Comparison of ENCODE assay signal across 8 cellular contexts in the genomic region with DNA sequence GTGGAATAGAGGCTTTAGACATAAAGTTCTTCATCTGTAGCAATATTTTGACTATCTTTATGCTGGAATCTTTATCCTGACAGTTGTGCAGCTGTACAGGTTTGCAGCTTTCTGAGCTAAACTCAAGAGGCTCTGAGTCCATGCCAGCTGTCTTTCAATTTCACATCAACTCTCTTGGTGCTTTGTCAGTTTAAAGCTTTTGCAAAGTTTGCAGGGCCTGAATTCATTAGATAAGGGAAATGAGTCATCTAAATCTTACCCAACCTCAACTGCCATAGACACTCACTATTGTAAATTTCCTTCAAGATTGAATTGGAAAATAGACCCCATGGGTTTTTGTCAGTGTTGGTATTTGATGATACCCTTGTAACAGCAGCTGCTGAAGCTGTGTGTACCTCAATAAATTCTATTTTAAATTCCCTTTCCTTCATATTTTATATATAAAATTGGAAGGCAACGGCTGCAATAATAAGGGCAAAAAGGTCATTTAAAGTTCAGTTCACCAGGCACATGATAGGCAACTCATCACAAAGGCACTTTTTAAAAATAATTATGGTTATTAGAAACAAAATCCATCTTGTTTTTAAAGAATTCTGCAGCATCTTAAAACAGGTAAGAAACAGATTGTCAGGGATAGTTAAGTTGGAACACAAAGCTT.
A peak's percentile ranks its signal among the peaks of the same experiment; 100 is the strongest.
DNase-seq lines count a peak whose midpoint lies in the region; ATAC-seq and TF ChIP-seq lines count a peak whose summit lies in the region.

No MANE protein-coding gene starts in this region.

- TF ChIP-seq CTCF in activated CD8-positive, alpha-beta T cell treated with anti-CD3 and anti-CD28 coated beads for 36 hours (IDR thresholded peaks at IDR 0.05) = no peak
- no peak for TF ChIP-seq CTCF in retinal pigment epithelial cell (conservative IDR thresholded peaks at IDR 0.05; ENCODE audit: low read depth, low read length)
- TF ChIP-seq CTCF in WTC11 (IDR thresholded peaks at IDR 0.05) = no peak
- no peak for TF ChIP-seq CTCF in lower lobe of right lung (IDR thresholded peaks at IDR 0.05)

- no peak overlapping the region for H3K27ac ChIP-seq in lower lobe of right lung

- ATAC-seq in GM21515 (IDR thresholded peaks at IDR 0.05; ENCODE audit: unreplicated experiment) (peak; percentile 79), WTC11 (no peak), lower lobe of right lung (no peak)
- ATAC-seq in activated CD8-positive, alpha-beta T cell treated with anti-CD3 and anti-CD28 coated beads for 36 hours = peak; percentile 86

- H3K4me1 ChIP-seq in lower lobe of right lung = no peaks in the 10 kb centered on the region

- POLR2A ChIA-PET in activated CD8-positive, alpha-beta T cell treated with anti-CD3 and anti-CD28 coated beads for 36 hours (lab: Charles Lee) = interaction anchor here (1.0 to 1.5 kb wide), 2 partner anchors 28 to 75 kb away, joined by 3 to 4 read pairs; no protein-coding TSS in a partner anchor
- POLR2A ChIA-PET in WTC11 (lab: Charles Lee) = no interaction called here

- H3K4me3 ChIP-seq in retinal pigment epithelial cell (ENCODE audit: low read length) (no peak overlapping the region), lower lobe of right lung (no peak overlapping the region)

- peak overlapping the region; percentile 18 for H3K4me3 Mint-ChIP-seq in activated CD8-positive, alpha-beta T cell treated with anti-CD3 and anti-CD28 coated beads for 36 hours
- no peak overlapping the region for H3K4me3 Mint-ChIP-seq in WTC11

- H3K36me3 Mint-ChIP-seq in activated CD8-positive, alpha-beta T cell treated with anti-CD3 and anti-CD28 coated beads for 36 hours (ENCODE audit: low read depth) = no peaks in the 10 kb centered on the region
- no peaks in the 10 kb centered on the region for H3K36me3 Mint-ChIP-seq in WTC11

- H3K27me3 Mint-ChIP-seq in activated CD8-positive, alpha-beta T cell treated with anti-CD3 and anti-CD28 coated beads for 36 hours = no peaks in the 10 kb centered on the region
- no peaks in the 10 kb centered on the region for H3K27me3 Mint-ChIP-seq in WTC11 (ENCODE audit: low read depth)

- H3K36me3 ChIP-seq in lower lobe of right lung = no peaks in the 10 kb centered on the region

- CTCF ChIA-PET in activated CD8-positive, alpha-beta T cell treated with anti-CD3 and anti-CD28 coated beads for 36 hours (lab: Charles Lee) = interaction anchor here (1.0 to 1.2 kb wide), 2 partner anchors 87 to 125 kb away, joined by 3 read pairs; no protein-coding TSS in a partner anchor
- CTCF ChIA-PET in WTC11 (lab: Charles Lee) = no interaction called here

- peak; percentile 31 for DNase-seq in GDM1 (lab: John Stamatoyannopoulos, UW)
- DNase-seq in HUDEP-2 (lab: John Stamatoyannopoulos, UW; ENCODE audit: unreplicated experiment in 76 of 76) = peak in 72 of 76 experiments; percentile 4 to 93 (median 66)
- DNase-seq in activated CD8-positive, alpha-beta T cell treated with anti-CD3 and anti-CD28 coated beads for 36 hours = peak; percentile 35
- peak; percentile 80 for DNase-seq in retinal pigment epithelial cell (ENCODE audit: low read depth)
- no peak for DNase-seq in WTC11 (ENCODE audit: low spot score)
- DNase-seq in lower lobe of right lung = no peak
- DNase-seq in stimulated activated CD8-positive, alpha-beta memory T cell treated with anti-CD3 and anti-CD28 coated beads, Interleukin-4, amount 100 ng/mL, for 48 hours = no peak

- H3K4me1 Mint-ChIP-seq in activated CD8-positive, alpha-beta T cell treated with anti-CD3 and anti-CD28 coated beads for 36 hours (ENCODE audit: low read depth) = peaks cover 20% of the 10 kb centered on the region
- H3K4me1 Mint-ChIP-seq in WTC11 = peaks cover 17% of the 10 kb centered on the region

- H3K9me3 Mint-ChIP-seq in activated CD8-positive, alpha-beta T cell treated with anti-CD3 and anti-CD28 coated beads for 36 hours = no peaks in the 10 kb centered on the region
- no peaks in the 10 kb centered on the region for H3K9me3 Mint-ChIP-seq in WTC11

- H3K9me3 ChIP-seq in lower lobe of right lung = no peaks in the 10 kb centered on the region

- no peaks in the 10 kb centered on the region for H3K27me3 ChIP-seq in lower lobe of right lung (ENCODE audit: low read depth)

- peak overlapping the region; percentile 70 for H3K27ac Mint-ChIP-seq in activated CD8-positive, alpha-beta T cell treated with anti-CD3 and anti-CD28 coated beads for 36 hours
- no peak overlapping the region for H3K27ac Mint-ChIP-seq in WTC11

- intact Hi-C loops in activated CD8-positive, alpha-beta T cell treated with anti-CD3 and anti-CD28 coated beads for 36 hours (cut with micrococcal nuclease) = loop anchor here (2.0 to 5.0 kb wide), 2 partner anchors 48 to 170 kb away; a partner anchor contains a TSS
- intact Hi-C loops in lower lobe of right lung (cut with DNase I) = no loop called here

TF ChIP-seq in WTC11, 78 proteins besides CTCF, POLR2A, EP300 and RAD21:
- no peak for TF ChIP-seq SMAD4 (CRISPR knock-in tag; IDR thresholded peaks at IDR 0.05)
- TF ChIP-seq, protein P1, sequence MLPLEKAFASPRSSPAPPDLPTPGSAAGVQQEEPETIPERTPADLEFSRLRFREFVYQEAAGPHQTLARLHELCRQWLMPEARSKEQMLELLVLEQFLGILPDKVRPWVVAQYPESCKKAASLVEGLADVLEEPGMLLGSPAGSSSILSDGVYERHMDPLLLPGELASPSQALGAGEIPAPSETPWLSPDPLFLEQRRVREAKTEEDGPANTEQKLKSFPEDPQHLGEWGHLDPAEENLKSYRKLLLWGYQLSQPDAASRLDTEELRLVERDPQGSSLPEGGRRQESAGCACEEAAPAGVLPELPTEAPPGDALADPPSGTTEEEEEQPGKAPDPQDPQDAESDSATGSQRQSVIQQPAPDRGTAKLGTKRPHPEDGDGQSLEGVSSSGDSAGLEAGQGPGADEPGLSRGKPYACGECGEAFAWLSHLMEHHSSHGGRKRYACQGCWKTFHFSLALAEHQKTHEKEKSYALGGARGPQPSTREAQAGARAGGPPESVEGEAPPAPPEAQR (CRISPR knock-in tag; IDR thresholded peaks at IDR 0.05) = no peak
- TF ChIP-seq, protein P2, sequence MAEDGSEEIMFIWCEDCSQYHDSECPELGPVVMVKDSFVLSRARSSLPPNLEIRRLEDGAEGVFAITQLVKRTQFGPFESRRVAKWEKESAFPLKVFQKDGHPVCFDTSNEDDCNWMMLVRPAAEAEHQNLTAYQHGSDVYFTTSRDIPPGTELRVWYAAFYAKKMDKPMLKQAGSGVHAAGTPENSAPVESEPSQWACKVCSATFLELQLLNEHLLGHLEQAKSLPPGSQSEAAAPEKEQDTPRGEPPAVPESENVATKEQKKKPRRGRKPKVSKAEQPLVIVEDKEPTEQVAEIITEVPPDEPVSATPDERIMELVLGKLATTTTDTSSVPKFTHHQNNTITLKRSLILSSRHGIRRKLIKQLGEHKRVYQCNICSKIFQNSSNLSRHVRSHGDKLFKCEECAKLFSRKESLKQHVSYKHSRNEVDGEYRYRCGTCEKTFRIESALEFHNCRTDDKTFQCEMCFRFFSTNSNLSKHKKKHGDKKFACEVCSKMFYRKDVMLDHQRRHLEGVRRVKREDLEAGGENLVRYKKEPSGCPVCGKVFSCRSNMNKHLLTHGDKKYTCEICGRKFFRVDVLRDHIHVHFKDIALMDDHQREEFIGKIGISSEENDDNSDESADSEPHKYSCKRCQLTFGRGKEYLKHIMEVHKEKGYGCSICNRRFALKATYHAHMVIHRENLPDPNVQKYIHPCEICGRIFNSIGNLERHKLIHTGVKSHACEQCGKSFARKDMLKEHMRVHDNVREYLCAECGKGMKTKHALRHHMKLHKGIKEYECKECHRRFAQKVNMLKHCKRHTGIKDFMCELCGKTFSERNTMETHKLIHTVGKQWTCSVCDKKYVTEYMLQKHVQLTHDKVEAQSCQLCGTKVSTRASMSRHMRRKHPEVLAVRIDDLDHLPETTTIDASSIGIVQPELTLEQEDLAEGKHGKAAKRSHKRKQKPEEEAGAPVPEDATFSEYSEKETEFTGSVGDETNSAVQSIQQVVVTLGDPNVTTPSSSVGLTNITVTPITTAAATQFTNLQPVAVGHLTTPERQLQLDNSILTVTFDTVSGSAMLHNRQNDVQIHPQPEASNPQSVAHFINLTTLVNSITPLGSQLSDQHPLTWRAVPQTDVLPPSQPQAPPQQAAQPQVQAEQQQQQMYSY (CRISPR knock-in tag; IDR thresholded peaks at IDR 0.05) = no peak
- TF ChIP-seq NR2C2 (CRISPR knock-in tag; IDR thresholded peaks at IDR 0.05) = no peak
- TF ChIP-seq, protein P3, sequence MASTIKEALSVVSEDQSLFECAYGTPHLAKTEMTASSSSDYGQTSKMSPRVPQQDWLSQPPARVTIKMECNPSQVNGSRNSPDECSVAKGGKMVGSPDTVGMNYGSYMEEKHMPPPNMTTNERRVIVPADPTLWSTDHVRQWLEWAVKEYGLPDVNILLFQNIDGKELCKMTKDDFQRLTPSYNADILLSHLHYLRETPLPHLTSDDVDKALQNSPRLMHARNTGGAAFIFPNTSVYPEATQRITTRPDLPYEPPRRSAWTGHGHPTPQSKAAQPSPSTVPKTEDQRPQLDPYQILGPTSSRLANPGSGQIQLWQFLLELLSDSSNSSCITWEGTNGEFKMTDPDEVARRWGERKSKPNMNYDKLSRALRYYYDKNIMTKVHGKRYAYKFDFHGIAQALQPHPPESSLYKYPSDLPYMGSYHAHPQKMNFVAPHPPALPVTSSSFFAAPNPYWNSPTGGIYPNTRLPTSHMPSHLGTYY (CRISPR knock-in tag; IDR thresholded peaks at IDR 0.05) = no peak
- TF ChIP-seq SMAD3 (CRISPR knock-in tag; IDR thresholded peaks at IDR 0.05; ENCODE audit: borderline replicate concordance) = no peak
- no peak for TF ChIP-seq NFE2L1 (CRISPR knock-in tag; IDR thresholded peaks at IDR 0.05)
- no peak for TF ChIP-seq ATF1 (CRISPR knock-in tag; IDR thresholded peaks at IDR 0.05)
- no peak for TF ChIP-seq PRRX2 (CRISPR knock-in tag; IDR thresholded peaks at IDR 0.05)
- TF ChIP-seq NR3C1 (CRISPR knock-in tag; conservative IDR thresholded peaks at IDR 0.05; ENCODE audit: low read depth) = no peak
- TF ChIP-seq IRF2 (CRISPR knock-in tag; IDR thresholded peaks at IDR 0.05; ENCODE audit: borderline replicate concordance, low read depth) = no peak
- TF ChIP-seq ESRRA (CRISPR knock-in tag; IDR thresholded peaks at IDR 0.05; ENCODE audit: borderline replicate concordance) = no peak
TF ChIP-seq in WTC11: peak in this region for 0.

Comparison
In these comparisons a context has a peak if more than half of its experiments do, and no peak if none do; other contexts are left out.
1. DNase-seq: peak in GDM1 (single experiment), HUDEP-2 (72 of 76), activated CD8-positive, alpha-beta T cell treated with anti-CD3 and anti-CD28 coated beads for 36 hours (single experiment) and retinal pigment epithelial cell (single experiment); none in WTC11 (single experiment), lower lobe of right lung (single experiment) and stimulated activated CD8-positive, alpha-beta memory T cell treated with anti-CD3 and anti-CD28 coated beads, Interleukin-4, amount 100 ng/mL, for 48 hours (single experiment).
2. ATAC-seq: peak in GM21515 (single experiment) and activated CD8-positive, alpha-beta T cell treated with anti-CD3 and anti-CD28 coated beads for 36 hours (single experiment); none in WTC11 (single experiment) and lower lobe of right lung (0 of 2).